Comparison of ENCODE assay signal across 1 cellular context in the genomic region with DNA sequence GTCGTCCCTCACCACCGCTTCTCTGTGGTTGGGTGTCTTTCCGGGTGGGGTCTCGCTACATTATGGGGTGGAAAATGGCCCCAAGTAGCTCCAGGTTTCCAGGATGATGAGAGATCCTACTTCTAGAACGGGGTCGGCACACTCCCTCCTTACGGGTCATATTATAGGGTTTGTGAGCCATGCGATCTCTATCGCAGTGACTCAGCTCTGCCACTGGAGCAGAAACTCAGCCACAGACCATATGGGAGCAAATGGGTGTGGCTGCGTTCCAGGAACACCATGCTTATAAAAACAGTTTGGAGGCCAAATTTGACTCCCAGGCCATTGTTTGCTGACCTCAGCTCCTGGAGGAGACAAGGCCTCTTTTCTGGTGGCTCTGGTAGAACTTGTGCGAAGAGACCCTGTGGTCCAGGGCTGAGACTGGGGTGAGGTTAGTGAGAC.
TF ChIP-seq lines count a peak whose summit lies in the region.
"Not testable (repeated sequence)": the region's sequence is repeated elsewhere in the genome, so short reads cannot be mapped to it uniquely, and the experiment has no call there.

No MANE protein-coding gene starts in this region.

TF ChIP-seq in K562, 482 proteins besides CTCF, POLR2A, EP300 and RAD21 (continued from another document):
- TF ChIP-seq GABPA (tag; conservative IDR thresholded peaks at IDR 0.05; ENCODE audit: low read depth) (0 out of 2 replicates have a peak, but pooled peaks have one; percentile 29), RBBP5 (IDR thresholded peaks at IDR 0.05; ENCODE audit: borderline replicate concordance, insufficient read depth, low read length, poor library complexity, severe bottlenecking) (peak; percentile 96), NR2C1 (IDR thresholded peaks at IDR 0.05) (0 out of 2 replicates have a peak, but pooled peaks have one; percentile 27), TBL1XR1 (IDR thresholded peaks at IDR 0.05; ENCODE audit: low read length in 2 of 2) (0 out of 4 replicates have a peak, but pooled peaks of 1 of the 2 experiments have one; percentile 45), MAFF (IDR thresholded peaks at IDR 0.05; ENCODE audit: low read length) (peak; percentile 84), CBX3 (IDR thresholded peaks at IDR 0.05; ENCODE audit: borderline replicate concordance in 1 of 2, low read length in 2 of 2) (peak in 1 of 2 experiments; percentile 11; a peak in 1 of 3 replicates), ZBTB7A (IDR thresholded peaks at IDR 0.05; ENCODE audit: borderline replicate concordance, control insufficient read depth, low read depth, low read length) (peak; percentile 70; the same call in 1 of the 2 replicates), MAZ (CRISPR knock-in tag; conservative IDR thresholded peaks at IDR 0.05 in 1 of 2, IDR thresholded peaks at IDR 0.05 in 1 of 2) (0 out of 4 replicates have a peak, but pooled peaks have one; percentile 13 to 22), NEUROD1 (IDR thresholded peaks at IDR 0.05; ENCODE audit: borderline replicate concordance, low read depth, low read length, partially characterized antibody) (peak; percentile 45), NFE2 (IDR thresholded peaks at IDR 0.05; ENCODE audit: low read depth) (peak; percentile 94), TAF9B (IDR thresholded peaks at IDR 0.05; ENCODE audit: partially characterized antibody) (peak; percentile 62), SOX6 (IDR thresholded peaks at IDR 0.05) (peak; percentile 70; the same call in 1 of the 2 replicates), CCNT2 (IDR thresholded peaks at IDR 0.05; ENCODE audit: borderline replicate concordance, extremely low read depth, insufficient read length, low read depth, low read length) (peak; percentile 36), C11orf30 (IDR thresholded peaks at IDR 0.05; ENCODE audit: low read depth) (peak; percentile 74), FOSL1 (tag; conservative IDR thresholded peaks at IDR 0.05) (peak; percentile 93), CTBP1 (IDR thresholded peaks at IDR 0.05; ENCODE audit: borderline replicate concordance) (peak; percentile 25; the same call in 1 of the 2 replicates), RCOR1 (IDR thresholded peaks at IDR 0.05; ENCODE audit: borderline replicate concordance in 1 of 2, low read depth in 2 of 2, low read length in 2 of 2) (peak in 1 of 2 experiments; percentile 61; a peak in 1 of 4 replicates), DPF2 (IDR thresholded peaks at IDR 0.05) (peak; percentile 71; the same call in 1 of the 2 replicates), RNF2 (IDR thresholded peaks at IDR 0.05) (peak; percentile 53; the same call in 1 of the 2 replicates), ZNF589 (CRISPR knock-in tag; IDR thresholded peaks at IDR 0.05; ENCODE audit: low read depth) (0 out of 2 replicates have a peak, but pooled peaks have one; percentile 14), LEF1 (IDR thresholded peaks at IDR 0.05) (peak; percentile 89), TEAD4 (IDR thresholded peaks at IDR 0.05; ENCODE audit: low read length) (peak; percentile 34; the same call in 1 of the 2 replicates), ARID3A (IDR thresholded peaks at IDR 0.05; ENCODE audit: borderline replicate concordance, low read depth, low read length) (peak; percentile 41; the same call in 1 of the 2 replicates), EP400 (IDR thresholded peaks at IDR 0.05) (peak; percentile 44), ZFX (CRISPR knock-in tag; IDR thresholded peaks at IDR 0.05) (peak; percentile 58; the same call in 1 of the 2 replicates), KLF1 (tag; IDR thresholded peaks at IDR 0.05) (peak; percentile 31; the same call in 1 of the 2 replicates), ZNF316 (IDR thresholded peaks at IDR 0.05) (peak; percentile 59; the same call in 1 of the 2 replicates), MYC (IDR thresholded peaks at IDR 0.05; ENCODE audit: low read depth, low read length) (peak; percentile 64), MBD2 (IDR thresholded peaks at IDR 0.05; ENCODE audit: borderline replicate concordance, low read depth) (peak; percentile 15; the same call in 1 of the 2 replicates), SMARCE1 (IDR thresholded peaks at IDR 0.05) (peak; percentile 66; the same call in 1 of the 2 replicates), MYNN (IDR thresholded peaks at IDR 0.05) (peak; percentile 52; the same call in 1 of the 2 replicates), KDM1A (IDR thresholded peaks at IDR 0.05) (peak in 1 of 2 experiments; percentile 26; a peak in 1 of 4 replicates), ZNF384 (IDR thresholded peaks at IDR 0.05; ENCODE audit: low read depth, low read length) (peak; percentile 10; the same call in 1 of the 2 replicates), GATA2 (CRISPR knock-in tag; IDR thresholded peaks at IDR 0.05) (peak; percentile 57; the same call in 1 of the 2 replicates), JUND (IDR thresholded peaks at IDR 0.05; ENCODE audit: borderline replicate concordance, low read depth, low read length) (peak; percentile 88), JUND (tag; IDR thresholded peaks at IDR 0.05; ENCODE audit: borderline replicate concordance, low read depth, low read length) (peak; percentile 88; the same call in 2 of the 3 replicates), BHLHE40 (IDR thresholded peaks at IDR 0.05; ENCODE audit: low read length) (peak; percentile 34; the same call in 1 of the 2 replicates), ZNF584 (CRISPR knock-in tag; IDR thresholded peaks at IDR 0.05; ENCODE audit: low read depth) (0 out of 2 replicates have a peak, but pooled peaks have one; percentile 23), SMARCA4 (IDR thresholded peaks at IDR 0.05) (peak; percentile 64)
- not testable (repeated sequence) for TF ChIP-seq NR2C1 (tag; IDR thresholded peaks at IDR 0.05); TEAD4 (CRISPR knock-in tag; IDR thresholded peaks at IDR 0.05; ENCODE audit: borderline replicate concordance); MYC (CRISPR knock-in tag; IDR thresholded peaks at IDR 0.05; ENCODE audit: borderline replicate concordance, low read depth); MYNN (CRISPR knock-in tag; IDR thresholded peaks at IDR 0.05)
- TF ChIP-seq, protein P1, sequence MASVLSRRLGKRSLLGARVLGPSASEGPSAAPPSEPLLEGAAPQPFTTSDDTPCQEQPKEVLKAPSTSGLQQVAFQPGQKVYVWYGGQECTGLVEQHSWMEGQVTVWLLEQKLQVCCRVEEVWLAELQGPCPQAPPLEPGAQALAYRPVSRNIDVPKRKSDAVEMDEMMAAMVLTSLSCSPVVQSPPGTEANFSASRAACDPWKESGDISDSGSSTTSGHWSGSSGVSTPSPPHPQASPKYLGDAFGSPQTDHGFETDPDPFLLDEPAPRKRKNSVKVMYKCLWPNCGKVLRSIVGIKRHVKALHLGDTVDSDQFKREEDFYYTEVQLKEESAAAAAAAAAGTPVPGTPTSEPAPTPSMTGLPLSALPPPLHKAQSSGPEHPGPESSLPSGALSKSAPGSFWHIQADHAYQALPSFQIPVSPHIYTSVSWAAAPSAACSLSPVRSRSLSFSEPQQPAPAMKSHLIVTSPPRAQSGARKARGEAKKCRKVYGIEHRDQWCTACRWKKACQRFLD (CRISPR knock-in tag; IDR thresholded peaks at IDR 0.05): peak; percentile 25; the same call in 1 of the 2 replicates
- TF ChIP-seq, protein P2, sequence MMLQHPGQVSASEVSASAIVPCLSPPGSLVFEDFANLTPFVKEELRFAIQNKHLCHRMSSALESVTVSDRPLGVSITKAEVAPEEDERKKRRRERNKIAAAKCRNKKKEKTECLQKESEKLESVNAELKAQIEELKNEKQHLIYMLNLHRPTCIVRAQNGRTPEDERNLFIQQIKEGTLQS (IDR thresholded peaks at IDR 0.05): peak; percentile 58; the same call in 1 of the 2 replicates
- TF ChIP-seq, protein P2 (CRISPR knock-in tag; conservative IDR thresholded peaks at IDR 0.05): not testable (repeated sequence)
- TF ChIP-seq, protein P3, sequence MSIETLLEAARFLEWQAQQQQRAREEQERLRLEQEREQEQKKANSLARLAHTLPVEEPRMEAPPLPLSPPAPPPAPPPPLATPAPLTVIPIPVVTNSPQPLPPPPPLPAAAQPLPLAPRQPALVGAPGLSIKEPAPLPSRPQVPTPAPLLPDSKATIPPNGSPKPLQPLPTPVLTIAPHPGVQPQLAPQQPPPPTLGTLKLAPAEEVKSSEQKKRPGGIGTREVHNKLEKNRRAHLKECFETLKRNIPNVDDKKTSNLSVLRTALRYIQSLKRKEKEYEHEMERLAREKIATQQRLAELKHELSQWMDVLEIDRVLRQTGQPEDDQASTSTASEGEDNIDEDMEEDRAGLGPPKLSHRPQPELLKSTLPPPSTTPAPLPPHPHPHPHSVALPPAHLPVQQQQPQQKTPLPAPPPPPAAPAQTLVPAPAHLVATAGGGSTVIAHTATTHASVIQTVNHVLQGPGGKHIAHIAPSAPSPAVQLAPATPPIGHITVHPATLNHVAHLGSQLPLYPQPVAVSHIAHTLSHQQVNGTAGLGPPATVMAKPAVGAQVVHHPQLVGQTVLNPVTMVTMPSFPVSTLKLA (conservative IDR thresholded peaks at IDR 0.05): peak in 1 of 2 experiments; percentile 26; a peak in 2 of 4 replicates
- TF ChIP-seq, protein P4, sequence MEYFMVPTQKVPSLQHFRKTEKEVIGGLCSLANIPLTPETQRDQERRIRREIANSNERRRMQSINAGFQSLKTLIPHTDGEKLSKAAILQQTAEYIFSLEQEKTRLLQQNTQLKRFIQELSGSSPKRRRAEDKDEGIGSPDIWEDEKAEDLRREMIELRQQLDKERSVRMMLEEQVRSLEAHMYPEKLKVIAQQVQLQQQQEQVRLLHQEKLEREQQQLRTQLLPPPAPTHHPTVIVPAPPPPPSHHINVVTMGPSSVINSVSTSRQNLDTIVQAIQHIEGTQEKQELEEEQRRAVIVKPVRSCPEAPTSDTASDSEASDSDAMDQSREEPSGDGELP (CRISPR knock-in tag; IDR thresholded peaks at IDR 0.05; ENCODE audit: borderline replicate concordance): peak; percentile 92
- TF ChIP-seq, protein P5, sequence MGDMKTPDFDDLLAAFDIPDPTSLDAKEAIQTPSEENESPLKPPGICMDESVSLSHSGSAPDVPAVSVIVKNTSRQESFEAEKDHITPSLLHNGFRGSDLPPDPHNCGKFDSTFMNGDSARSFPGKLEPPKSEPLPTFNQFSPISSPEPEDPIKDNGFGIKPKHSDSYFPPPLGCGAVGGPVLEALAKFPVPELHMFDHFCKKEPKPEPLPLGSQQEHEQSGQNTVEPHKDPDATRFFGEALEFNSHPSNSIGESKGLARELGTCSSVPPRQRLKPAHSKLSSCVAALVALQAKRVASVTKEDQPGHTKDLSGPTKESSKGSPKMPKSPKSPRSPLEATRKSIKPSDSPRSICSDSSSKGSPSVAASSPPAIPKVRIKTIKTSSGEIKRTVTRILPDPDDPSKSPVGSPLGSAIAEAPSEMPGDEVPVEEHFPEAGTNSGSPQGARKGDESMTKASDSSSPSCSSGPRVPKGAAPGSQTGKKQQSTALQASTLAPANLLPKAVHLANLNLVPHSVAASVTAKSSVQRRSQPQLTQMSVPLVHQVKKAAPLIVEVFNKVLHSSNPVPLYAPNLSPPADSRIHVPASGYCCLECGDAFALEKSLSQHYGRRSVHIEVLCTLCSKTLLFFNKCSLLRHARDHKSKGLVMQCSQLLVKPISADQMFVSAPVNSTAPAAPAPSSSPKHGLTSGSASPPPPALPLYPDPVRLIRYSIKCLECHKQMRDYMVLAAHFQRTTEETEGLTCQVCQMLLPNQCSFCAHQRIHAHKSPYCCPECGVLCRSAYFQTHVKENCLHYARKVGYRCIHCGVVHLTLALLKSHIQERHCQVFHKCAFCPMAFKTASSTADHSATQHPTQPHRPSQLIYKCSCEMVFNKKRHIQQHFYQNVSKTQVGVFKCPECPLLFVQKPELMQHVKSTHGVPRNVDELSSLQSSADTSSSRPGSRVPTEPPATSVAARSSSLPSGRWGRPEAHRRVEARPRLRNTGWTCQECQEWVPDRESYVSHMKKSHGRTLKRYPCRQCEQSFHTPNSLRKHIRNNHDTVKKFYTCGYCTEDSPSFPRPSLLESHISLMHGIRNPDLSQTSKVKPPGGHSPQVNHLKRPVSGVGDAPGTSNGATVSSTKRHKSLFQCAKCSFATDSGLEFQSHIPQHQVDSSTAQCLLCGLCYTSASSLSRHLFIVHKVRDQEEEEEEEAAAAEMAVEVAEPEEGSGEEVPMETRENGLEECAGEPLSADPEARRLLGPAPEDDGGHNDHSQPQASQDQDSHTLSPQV (IDR thresholded peaks at IDR 0.05): peak; percentile 66
TF ChIP-seq in K562: peak in this region for 58; not testable (repeated sequence) for 424.
